ENCODE assay signal across 12 cellular contexts in the genomic region with DNA sequence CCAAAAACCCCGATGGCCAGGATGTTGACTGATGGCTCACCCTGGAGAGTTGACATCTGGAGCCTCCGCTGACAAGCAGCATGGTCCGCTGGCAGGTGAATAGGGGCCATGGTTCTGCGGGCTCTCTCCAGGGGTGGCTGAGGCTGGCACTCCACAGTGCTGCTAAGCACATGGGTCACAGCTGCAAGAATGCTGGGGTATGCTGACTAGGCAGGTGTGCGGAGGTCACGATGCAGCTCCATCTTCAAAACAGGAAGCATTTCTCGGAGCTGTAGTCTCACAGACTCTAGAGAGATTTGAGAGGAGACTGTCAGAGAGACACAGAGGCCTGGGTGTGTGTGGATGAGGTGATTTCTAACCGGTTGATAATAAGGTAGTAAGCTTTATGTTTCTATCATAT.
DNase-seq lines count a peak whose midpoint lies in the region; ATAC-seq and TF ChIP-seq lines count a peak whose summit lies in the region.
"Had no signal": no experiment of that assay in that cellular context is flagged by ENCODE, and none has a peak within 500 bp of the region (broad histone marks: within the 10 kb centered on the region; RNA-seq: fewer than 3 reads in every experiment).

No MANE protein-coding gene starts in this region.

- H3K79me2 ChIP-seq in mammary epithelial cell (ENCODE audit: insufficient read depth, low read length) (no peaks in the 10 kb centered on the region), OCI-LY3 (ENCODE audit: low read length) (no peaks in the 10 kb centered on the region)

- peak; percentile 68 for ATAC-seq in stimulated activated naive CD8-positive, alpha-beta T cell treated with anti-CD3 and anti-CD28 coated beads, Interleukin-15, Interleukin-2, amounts not matched to agents 100 U/mL and 50 U/mL, for 24 hours
- no peak for ATAC-seq in HG02610 (IDR thresholded peaks at IDR 0.05; ENCODE audit: unreplicated experiment)
- ATAC-seq in lower lobe of right lung = no peak
- no peak for ATAC-seq in GM19035 (IDR thresholded peaks at IDR 0.05; ENCODE audit: unreplicated experiment)
- ATAC-seq: foreskin keratinocyte had no signal

- peaks cover 2% of the 10 kb centered on the region for H3K4me1 Mint-ChIP-seq in MCF 10A (ENCODE audit: insufficient read depth, unreplicated experiment)
- H3K4me1 Mint-ChIP-seq in activated naive CD4-positive, alpha-beta T cell treated with anti-CD3 and anti-CD28 coated beads, Interleukin-2, amount 50 U/mL, for 24 hours = peaks cover 81% of the 10 kb centered on the region

- H3K27ac ChIP-seq in mammary epithelial cell (ENCODE audit: insufficient read depth, low read depth, low read length) (no peak overlapping the region), OCI-LY3 (ENCODE audit: low read length) (no peak overlapping the region), lower lobe of right lung (no peak overlapping the region)
- H3K27ac ChIP-seq: foreskin keratinocyte had no signal

- in situ Hi-C loops in mammary epithelial cell (cut with MboI; ENCODE audit: low sequenced_read_pairs in 2 of 2) = no loop called here

- CTCF ChIA-PET in MCF 10A (lab: Yijun Ruan, JAX) (interaction anchor here (0.6 kb wide), 1 partner anchor 829 kb away, joined by 3 read pairs; no protein-coding TSS in a partner anchor), mammary epithelial cell (lab: Charles Lee; ENCODE audit: low non-redundant PET) (no interaction called here)

- no peak for DNase-seq in MCF 10A (ENCODE audit: unreplicated experiment)
- DNase-seq in mammary epithelial cell = no peak
- peak; percentile 15 for DNase-seq in stimulated activated naive CD8-positive, alpha-beta T cell treated with anti-CD3 and anti-CD28 coated beads, Interleukin-15, Interleukin-2, amounts not matched to agents 100 U/mL and 50 U/mL, for 24 hours
- DNase-seq in lower lobe of right lung = no peak
- DNase-seq: foreskin keratinocyte; NK-92 treated with Interleukin-12 subunit alpha and Interleukin-12 subunit beta, amount 100 ng/mL, for 24 hours; nucleus accumbens had no signal

- H3K4me2 ChIP-seq in mammary epithelial cell (ENCODE audit: insufficient read depth, low read depth, low read length) (no peak overlapping the region), OCI-LY3 (ENCODE audit: low read length) (peak overlapping the region; percentile 33)

- H3K4me1 ChIP-seq in mammary epithelial cell (ENCODE audit: insufficient read depth, low read length) (peaks cover 5% of the 10 kb centered on the region), OCI-LY3 (ENCODE audit: low read length) (peaks cover 8% of the 10 kb centered on the region; the same call in 1 of the 2 replicates), lower lobe of right lung (no peaks in the 10 kb centered on the region)

- BruUV-seq in MCF 10A (replicated peaks; lab: Mats Ljungman, UMichigan) (no TSS peak), mammary epithelial cell (replicated peaks; lab: Mats Ljungman, UMichigan) (no TSS peak)

- no peaks in the 10 kb centered on the region for H3K36me3 ChIP-seq in mammary epithelial cell (ENCODE audit: insufficient read depth, low read length)
- H3K36me3 ChIP-seq in OCI-LY3 (replicated peaks; ENCODE audit: low read depth, low read length) = no peaks in the 10 kb centered on the region
- no peaks in the 10 kb centered on the region for H3K36me3 ChIP-seq in lower lobe of right lung

- POLR2A ChIA-PET in MCF 10A (lab: Yijun Ruan, JAX) = interaction anchor here (0.6 kb wide), 1 partner anchor 252 kb away, joined by 3 read pairs; no protein-coding TSS in a partner anchor

- H2AFZ ChIP-seq in mammary epithelial cell (ENCODE audit: low read depth, low read length) (no peak overlapping the region), OCI-LY3 (ENCODE audit: low read depth, low read length) (no peak overlapping the region)

- H3K36me3 Mint-ChIP-seq in MCF 10A (ENCODE audit: insufficient read depth, unreplicated experiment) = no peaks in the 10 kb centered on the region
- peaks cover 4% of the 10 kb centered on the region for H3K36me3 Mint-ChIP-seq in activated naive CD4-positive, alpha-beta T cell treated with anti-CD3 and anti-CD28 coated beads, Interleukin-2, amount 50 U/mL, for 24 hours

- H4K20me1 ChIP-seq in mammary epithelial cell (ENCODE audit: insufficient read depth, low read length) (no peaks in the 10 kb centered on the region), OCI-LY3 (ENCODE audit: insufficient read depth, low read length) (no peaks in the 10 kb centered on the region)

- TF ChIP-seq CTCF in MCF 10A (IDR thresholded peaks at IDR 0.05; ENCODE audit: unreplicated experiment) = no peak
- no peak for TF ChIP-seq CTCF in mammary epithelial cell (conservative IDR thresholded peaks at IDR 0.05 in 1 of 2, IDR thresholded peaks at IDR 0.05 in 1 of 2; ENCODE audit: extremely low read depth in 1 of 2, insufficient read depth in 1 of 2, low read depth in 1 of 2, low read length in 2 of 2)
- no peak for TF ChIP-seq CTCF in OCI-LY3 (IDR thresholded peaks at IDR 0.05; ENCODE audit: low read depth, low read length)
- TF ChIP-seq CTCF in lower lobe of right lung (IDR thresholded peaks at IDR 0.05) = no peak

- H3K4me3 ChIP-seq in mammary epithelial cell (replicated peaks in 1 of 3; ENCODE audit: insufficient read depth in 1 of 3, low read depth in 2 of 3, low read length in 3 of 3) (no peak overlapping the region), OCI-LY3 (ENCODE audit: low read length) (peak overlapping the region; percentile 29; the same call in 1 of the 2 replicates), lower lobe of right lung (no peak overlapping the region)

- no peaks in the 10 kb centered on the region for H3K27me3 ChIP-seq in mammary epithelial cell (ENCODE audit: insufficient read depth, low read length)
- no peaks in the 10 kb centered on the region for H3K27me3 ChIP-seq in OCI-LY3 (ENCODE audit: low read depth, low read length)
- no peaks in the 10 kb centered on the region for H3K27me3 ChIP-seq in lower lobe of right lung (ENCODE audit: low read depth)
- H3K27me3 ChIP-seq: foreskin keratinocyte had no signal

- no peaks in the 10 kb centered on the region for H3K9me3 ChIP-seq in mammary epithelial cell (replicated peaks; ENCODE audit: insufficient read depth, low read length)
- H3K9me3 ChIP-seq in OCI-LY3 (ENCODE audit: insufficient read depth, low read length) = no peaks in the 10 kb centered on the region
- H3K9me3 ChIP-seq in lower lobe of right lung = no peaks in the 10 kb centered on the region

- H3K9ac ChIP-seq in mammary epithelial cell (ENCODE audit: insufficient read depth, low read length) (no peak overlapping the region), OCI-LY3 (ENCODE audit: low read length) (no peak overlapping the region)

- H3K27me3 Mint-ChIP-seq in MCF 10A (ENCODE audit: insufficient read depth, unreplicated experiment) = no peaks in the 10 kb centered on the region
- H3K27me3 Mint-ChIP-seq in activated naive CD4-positive, alpha-beta T cell treated with anti-CD3 and anti-CD28 coated beads, Interleukin-2, amount 50 U/mL, for 24 hours = no peaks in the 10 kb centered on the region
- H3K27me3 Mint-ChIP-seq: dendritic cell treated with granulocyte-macrophage colony-stimulating factor and Interleukin-4, amounts not matched to agents 40 ng/mL and 50 ng/mL, for 4 days had no signal

- intact Hi-C loops in MCF 10A (cut with micrococcal nuclease) (no loop called here), mammary epithelial cell (cut with micrococcal nuclease) (no loop called here), lower lobe of right lung (cut with DNase I) (no loop called here)

- no peak overlapping the region for H3K4me3 Mint-ChIP-seq in MCF 10A (ENCODE audit: unreplicated experiment)
- peak overlapping the region; percentile 37 for H3K4me3 Mint-ChIP-seq in activated naive CD4-positive, alpha-beta T cell treated with anti-CD3 and anti-CD28 coated beads, Interleukin-2, amount 50 U/mL, for 24 hours
- H3K4me3 Mint-ChIP-seq: dendritic cell treated with granulocyte-macrophage colony-stimulating factor and Interleukin-4, amounts not matched to agents 40 ng/mL and 50 ng/mL, for 4 days had no signal

- H3K9me3 Mint-ChIP-seq in MCF 10A (ENCODE audit: unreplicated experiment) = peaks cover 9% of the 10 kb centered on the region
- H3K9me3 Mint-ChIP-seq in activated naive CD4-positive, alpha-beta T cell treated with anti-CD3 and anti-CD28 coated beads, Interleukin-2, amount 50 U/mL, for 24 hours = no peaks in the 10 kb centered on the region
- H3K9me3 Mint-ChIP-seq: dendritic cell treated with granulocyte-macrophage colony-stimulating factor and Interleukin-4, amounts not matched to agents 40 ng/mL and 50 ng/mL, for 4 days had no signal

- 98% methylated on average over 5 of the region's 8 CpGs for whole genome bisulfite sequencing in mammary epithelial cell (ENCODE audit: low coverage, missing lambda C conversion rate)

- H3K27ac Mint-ChIP-seq in MCF 10A (ENCODE audit: low read depth, unreplicated experiment) = peak overlapping the region; percentile 69
- peak overlapping the region; percentile 93 for H3K27ac Mint-ChIP-seq in activated naive CD4-positive, alpha-beta T cell treated with anti-CD3 and anti-CD28 coated beads, Interleukin-2, amount 50 U/mL, for 24 hours
- H3K27ac Mint-ChIP-seq: dendritic cell treated with granulocyte-macrophage colony-stimulating factor and Interleukin-4, amounts not matched to agents 40 ng/mL and 50 ng/mL, for 4 days had no signal

- dilution Hi-C loops in mammary epithelial cell (cut with HindIII; ENCODE audit: low sequenced_read_pairs) = no loop called here
